In genomic region chr1:53188099-53188498, GRCh38 we compare ENCODE assay signal across 20 cellular contexts. TPM values are rescaled to one million over a fixed set of nuclear protein-coding genes. Genes with fewer than 3 reads are reported as not detected.
DNase-seq lines count a peak whose midpoint lies in the region; ATAC-seq, FAIRE-seq and TF ChIP-seq lines count a peak whose summit lies in the region.
"Had no signal": no experiment of that assay in that cellular context is flagged by ENCODE, and none has a peak within 500 bp of the region (broad histone marks: within the 10 kb centered on the region; RNA-seq: fewer than 3 reads in every experiment).

No MANE protein-coding gene starts in this region.

- no peak for FAIRE-seq in K562 (lab: Jason Lieb, UNC)
- FAIRE-seq in D721Med (lab: Jason Lieb, UNC), result no peak

- no peak overlapping the region for H3K18ac ChIP-seq in IMR-90 (ENCODE audit: low read depth, low read length)

- H2BK5ac ChIP-seq in IMR-90 (ENCODE audit: low read depth, low read length, poor library complexity, severe bottlenecking), result no peak overlapping the region

- no peaks in the 10 kb centered on the region for H3K36me3 ChIP-seq in IMR-90 (ENCODE audit: control insufficient read depth, insufficient read depth, low read length)
- H3K36me3 ChIP-seq in K562 (ENCODE audit: control insufficient read depth, insufficient read depth, low read length), result no peaks in the 10 kb centered on the region
- H3K36me3 ChIP-seq in lower lobe of right lung, result no peaks in the 10 kb centered on the region
- H3K36me3 ChIP-seq: BE2C, SJSA1 had no signal

- H3K27me3 ChIP-seq in IMR-90 (ENCODE audit: control insufficient read depth, insufficient read depth, low read length), result no peaks in the 10 kb centered on the region
- no peaks in the 10 kb centered on the region for H3K27me3 ChIP-seq in K562 (ENCODE audit: control insufficient read depth in 2 of 2, insufficient read depth in 2 of 2, low read length in 2 of 2)
- no peaks in the 10 kb centered on the region for H3K27me3 ChIP-seq in foreskin keratinocyte
- no peaks in the 10 kb centered on the region for H3K27me3 ChIP-seq in lower lobe of right lung (ENCODE audit: low read depth)
- H3K27me3 ChIP-seq: BE2C, SJSA1 had no signal

- POLR2A ChIA-PET in IMR-90 (lab: Charles Lee; ENCODE audit: unreplicated experiment), result no interaction called here
- POLR2A ChIA-PET in K562 (lab: Yijun Ruan, JAX), result interaction anchor here (0.6 kb wide), 2 partner anchors 70 to 1416 kb away, joined by 3 read pairs; no protein-coding TSS in a partner anchor

- BruUV-seq in IMR-90 (replicated peaks; lab: Mats Ljungman, UMichigan) (no TSS peak), K562 (replicated peaks; lab: Mats Ljungman, UMichigan) (no TSS peak)

- no peak for TF ChIP-seq EP300 in K562 (IDR thresholded peaks at IDR 0.05; ENCODE audit: low read length)

- 0 out of 3 replicates have a peak overlapping the region, but pooled peaks have one; percentile 12 for H2BK15ac ChIP-seq in IMR-90 (ENCODE audit: low read depth, low read length)

- H3K79me2 ChIP-seq in K562 (ENCODE audit: control insufficient read depth, insufficient read depth, low read length), result no peaks in the 10 kb centered on the region

- H3K27ac ChIP-seq in IMR-90 (ENCODE audit: insufficient read depth, low read length) (peak overlapping the region; percentile 20; the same call in 1 of the 2 replicates), K562 (ENCODE audit: extremely low read depth, low read depth, low read length) (no peak overlapping the region), foreskin keratinocyte (no peak overlapping the region), lower lobe of right lung (no peak overlapping the region)
- H3K27ac ChIP-seq: PC-9, SJSA1 had no signal

- no peaks in the 10 kb centered on the region for H3K79me1 ChIP-seq in IMR-90 (ENCODE audit: low read depth in 1 of 2, low read length in 2 of 2)

- no peak overlapping the region for H3K14ac ChIP-seq in IMR-90 (replicated peaks; ENCODE audit: low read depth, low read length)

- CTCF ChIA-PET in IMR-90 (lab: Yijun Ruan, JAX), result no interaction called here
- CTCF ChIA-PET in K562 (lab: Yijun Ruan, JAX; ENCODE audit: low intra/inter-chr PET ratio), result no interaction called here

- peak overlapping the region; percentile 79 for H2BK20ac ChIP-seq in IMR-90 (ENCODE audit: low read depth, low read length)

- peak overlapping the region; percentile 88; the same call in 1 of the 2 replicates for H2BK120ac ChIP-seq in IMR-90 (ENCODE audit: low read depth, low read length)

- H4K20me1 ChIP-seq in IMR-90 (ENCODE audit: insufficient read depth, low read length) (no peaks in the 10 kb centered on the region), K562 (replicated peaks; ENCODE audit: control insufficient read depth, insufficient read depth, low read length) (no peaks in the 10 kb centered on the region)

- H3K4ac ChIP-seq in IMR-90 (ENCODE audit: low read depth, low read length), result peak overlapping the region; percentile 64

- H4K91ac ChIP-seq in IMR-90 (ENCODE audit: insufficient read depth, low read depth, low read length), result peak overlapping the region; percentile 31; the same call in 1 of the 2 replicates

- TF ChIP-seq CTCF in IMR-90 (conservative IDR thresholded peaks at IDR 0.05; ENCODE audit: low read depth, low read length), result no peak
- no peak for TF ChIP-seq CTCF in K562 (IDR thresholded peaks at IDR 0.05 in 2 of 3, conservative IDR thresholded peaks at IDR 0.05 in 1 of 3; ENCODE audit: insufficient read depth in 2 of 3, low read depth in 1 of 3, low read length in 3 of 3)
- TF ChIP-seq CTCF in foreskin keratinocyte (conservative IDR thresholded peaks at IDR 0.05), result peak; percentile 11
- TF ChIP-seq CTCF in D721Med (IDR thresholded peaks at IDR 0.05; ENCODE audit: insufficient read depth, missing control alignments), result no peak
- no peak for TF ChIP-seq CTCF in lower lobe of right lung (IDR thresholded peaks at IDR 0.05)

- H3K9ac ChIP-seq in IMR-90 (ENCODE audit: low read depth, low read length) (no peak overlapping the region), K562 (ENCODE audit: insufficient read depth in 1 of 2, low read depth in 2 of 2, low read length in 2 of 2) (no peak overlapping the region)

- peak overlapping the region in 1 of 2 experiments; percentile 41; a peak in 1 of 4 replicates for H4K8ac ChIP-seq in IMR-90 (ENCODE audit: low read depth in 2 of 2, low read length in 2 of 2)

- DNase-seq in EH (ENCODE audit: low read depth) (peak; percentile 35), IMR-90 (peak; percentile 55), K562 (ENCODE audit: extremely low read depth in 1 of 4, low spot score in 3 of 4) (no peak), foreskin keratinocyte (peak in 1 of 2 donors; percentile 65), NCI-H510A (lab: John Stamatoyannopoulos, UW) (no peak), D721Med (ENCODE audit: insufficient read length, low spot score) (no peak), lower lobe of right lung (no peak)
- DNase-seq: BE2C; CD4-positive, alpha-beta T cell; DMS53; GOT3; KG1; NCI-H1105 treated with DMSO at 0.1 percent for 48 hours; NCI-H1694 treated with DMSO at 0.1 percent for 48 hours; NCI-H2107; NCI-H2227 treated with DMSO at 0.1 percent for 48 hours; NCI-H524 treated with DMSO at 0.1 percent for 48 hours; PC-9 had no signal

- H4K5ac ChIP-seq in IMR-90 (ENCODE audit: low read depth, low read length), result no peak overlapping the region

- no peak for TF ChIP-seq POLR2A in IMR-90 (IDR thresholded peaks at IDR 0.05; ENCODE audit: low read depth, low read length)
- TF ChIP-seq POLR2A in K562 (conservative IDR thresholded peaks at IDR 0.05), result no peak

- H2AK5ac ChIP-seq in IMR-90 (ENCODE audit: low read depth, low read length), result peak overlapping the region; percentile 75

- no peaks in the 10 kb centered on the region for H3K9me3 ChIP-seq in IMR-90 (ENCODE audit: control insufficient read depth, insufficient read depth, low read length)
- no peaks in the 10 kb centered on the region for H3K9me3 ChIP-seq in K562 (replicated peaks; ENCODE audit: control insufficient read depth, insufficient read depth, low read depth, low read length)
- H3K9me3 ChIP-seq in lower lobe of right lung, result no peaks in the 10 kb centered on the region
- H3K9me3 ChIP-seq: BE2C, SJSA1 had no signal

- no peak overlapping the region for H3K56ac ChIP-seq in IMR-90 (ENCODE audit: extremely low read depth, insufficient read depth, low read length)

- H3K4me2 ChIP-seq in IMR-90 (ENCODE audit: low read depth, low read length), result no peak overlapping the region
- no peak overlapping the region for H3K4me2 ChIP-seq in K562 (ENCODE audit: insufficient read depth, low read length)
- H3K4me2 ChIP-seq: PC-9 had no signal

- H2AK9ac ChIP-seq in IMR-90 (replicated peaks; ENCODE audit: low read depth, low read length, poor library complexity), result no peak overlapping the region

- peak overlapping the region; percentile 73 for H2AFZ ChIP-seq in IMR-90 (replicated peaks; ENCODE audit: low read length, poor library complexity)
- no peak overlapping the region for H2AFZ ChIP-seq in K562 (ENCODE audit: low read depth, low read length)
- H2AFZ ChIP-seq: PC-9 had no signal

- intact Hi-C loops in IMR-90 (cut with micrococcal nuclease), result loop anchor here (5.0 to 10.0 kb wide), 3 partner anchors 171 to 346 kb away; partner anchors contain the start of genes ECHDC2, SCP2 and ZYG11A
- intact Hi-C loops in K562 (cut with micrococcal nuclease), result no loop called here
- intact Hi-C loops in lower lobe of right lung (cut with DNase I), result no loop called here

- H3K4me1 ChIP-seq in IMR-90 (ENCODE audit: control insufficient read depth, insufficient read depth, low read length), result peaks cover 33% of the 10 kb centered on the region
- peaks cover 8 to 43% of the 10 kb centered on the region in 2 experiments for H3K4me1 ChIP-seq in K562 (replicated peaks in 1 of 2; ENCODE audit: control insufficient read depth in 2 of 2, insufficient read depth in 2 of 2, low read length in 2 of 2)
- H3K4me1 ChIP-seq in foreskin keratinocyte, result peaks cover 4% of the 10 kb centered on the region
- H3K4me1 ChIP-seq in lower lobe of right lung, result peaks cover 14% of the 10 kb centered on the region
- H3K4me1 ChIP-seq: BE2C had no signal

- no peak overlapping the region for H3K23ac ChIP-seq in IMR-90 (ENCODE audit: low read depth, low read length)

- no peak overlapping the region for H3K4me3 ChIP-seq in IMR-90 (ENCODE audit: insufficient read depth, low read depth, low read length)
- no peak overlapping the region for H3K4me3 ChIP-seq in K562
- H3K4me3 ChIP-seq in lower lobe of right lung, result no peak overlapping the region
- H3K4me3 ChIP-seq: PC-9, SJSA1 had no signal

- peaks cover 22% of the 10 kb centered on the region for H3K9me1 ChIP-seq in IMR-90 (ENCODE audit: insufficient read depth, low read length)
- H3K9me1 ChIP-seq in K562 (ENCODE audit: control insufficient read depth, insufficient read depth, low read length), result no peaks in the 10 kb centered on the region

- in situ Hi-C loops in IMR-90 (cut with MboI; ENCODE audit: low sequenced_read_pairs), result loop anchor here (10.0 kb wide), 2 partner anchors 283 to 483 kb away; no protein-coding TSS in a partner anchor
- in situ Hi-C loops in K562 (cut with MboI), result loop anchor here (10.0 to 25.0 kb wide), 2 partner anchors 276 to 483 kb away; partner anchors contain the start of gene ECHDC2

- 0 out of 2 replicates have a peak, but pooled peaks have one; percentile 2 for ATAC-seq in IMR-90 (ENCODE audit: low read depth)
- no peak for ATAC-seq in K562
- peak; percentile 87 for ATAC-seq in foreskin keratinocyte
- ATAC-seq in lower lobe of right lung, result no peak

- TF ChIP-seq RAD21 in IMR-90 (IDR thresholded peaks at IDR 0.05; ENCODE audit: low read length), result no peak
- TF ChIP-seq RAD21 in K562 (CRISPR knock-in tag; conservative IDR thresholded peaks at IDR 0.05 in 1 of 2, IDR thresholded peaks at IDR 0.05 in 1 of 2), result no peak

- dilution Hi-C loops in IMR-90 (cut with HindIII; ENCODE audit: low sequenced_read_pairs, unreplicated experiment), result no loop called here

- no CpG with 5 or more reads among the region's 4 CpGs for WGBS in IMR-90 (ENCODE audit: extremely low coverage in 2 of 2, insufficient read length in 1 of 2), 2 experiments
- 38% methylated on average over 4 of the region's 4 CpGs for WGBS in K562 (ENCODE audit: insufficient coverage, low coverage, missing lambda C conversion rate)

RNA-seq across cellular contexts. Expression of gene CPT2, which starts 8.5 kb away (rescaled TPM):
- total RNA-seq in IMR-90 (2012; rRNA removed), result 14.2 and 16.0 TPM in 2 replicates
- polyA plus RNA-seq in IMR-90 (2012; rRNA removed), result 13.6 and 15.8 TPM in 2 replicates
- 7.7 and 11.3 TPM in 2 replicates for polyA plus RNA-seq in IMR-90 (2012; cell fraction: cytosol; rRNA removed)
- 5.3 and 8.3 TPM in 2 replicates for polyA plus RNA-seq in IMR-90 (2012; cell fraction: nucleus; rRNA removed; ENCODE audit: low replicate concordance)
- total RNA-seq in K562 (2011; cell fraction: chromatin; rRNA removed; ENCODE audit: low replicate concordance), result 24.8 and 27.4 TPM in 2 replicates
- total RNA-seq in K562 (2011; cell fraction: nucleolus; rRNA removed), result 13.9 and 18.3 TPM in 2 replicates
- 18.3 and 20.3 TPM in 2 replicates for total RNA-seq in K562 (2011; cell fraction: nucleoplasm; rRNA removed)
- total RNA-seq in K562 (2014; rRNA removed), result 19.7 and 22.9 TPM in 2 replicates
- 16.8 and 17.8 TPM in 2 replicates for total RNA-seq in K562 (2014; rRNA removed; fragmentation: Illumina TruSeq; extraction: Trizol)
- 17.2 and 17.9 TPM in 2 replicates for total RNA-seq in K562 (2015; rRNA removed; fragmentation: Illumina TruSeq; extraction: Trizol)
- 16.9 and 22.2 TPM in 2 replicates for total RNA-seq in K562 (2021)
- 16.7 and 27.1 TPM in 2 replicates for polyA plus RNA-seq in K562 (2011; rRNA removed)
- polyA plus RNA-seq in K562 (2011; cell fraction: cytosol; rRNA removed), result 21.4 and 24.5 TPM in 2 replicates
- polyA plus RNA-seq in K562 (2011; cell fraction: nucleus; rRNA removed), result 8.2 and 9.6 TPM in 2 replicates
- polyA plus RNA-seq in K562 (2012), result 16.1 and 29.9 TPM in 2 replicates
- 23.8 and 25.1 TPM in 2 replicates for polyA plus RNA-seq in K562 (2014; fragmentation: Illumina TruSeq; extraction: Trizol)
- polyA plus RNA-seq in K562 (2014; fragmentation: Nextera tagmentation; extraction: Ambion mirVana), result 1 to 10 TPM; 7.6 to 7.9 TPM
- polyA plus RNA-seq in K562 (2014; rRNA removed), result 15.2 and 16.7 TPM in 2 replicates
- polyA minus RNA-seq in K562 (2011; rRNA and poly(A)+ RNA removed), result 19.4 and 20.8 TPM in 2 replicates
- 12.1 and 12.5 TPM in 2 replicates for polyA minus RNA-seq in K562 (2011; cell fraction: cytosol; rRNA and poly(A)+ RNA removed)
- polyA minus RNA-seq in K562 (2011; cell fraction: nucleus; rRNA and poly(A)+ RNA removed), result 6.9 and 10.6 TPM in 2 replicates
- 15.2 and 15.3 TPM in 2 replicates for total RNA-seq in foreskin keratinocyte
- polyA plus RNA-seq in foreskin keratinocyte, result 9.5 and 11.0 TPM in 2 replicates
- total RNA-seq in lower lobe of right lung, result 26.3 TPM

RNA-seq across cellular contexts. Expression of gene CZIB, which starts 32.3 kb away (rescaled TPM):
- total RNA-seq in IMR-90 (2012; rRNA removed) (37.5 and 41.0 TPM in 2 replicates), K562 (2014; rRNA removed) (55.4 and 65.5 TPM in 2 replicates), K562 (2014; rRNA removed; fragmentation: Illumina TruSeq; extraction: Trizol) (58.2 and 65.8 TPM in 2 replicates), K562 (2015; rRNA removed; fragmentation: Illumina TruSeq; extraction: Trizol) (61.8 and 66.8 TPM in 2 replicates), K562 (2021) (52.6 and 55.7 TPM in 2 replicates), foreskin keratinocyte (32.6 and 35.6 TPM in 2 replicates), lower lobe of right lung (60.2 TPM)
- polyA plus RNA-seq in IMR-90 (2012; rRNA removed) (55.5 and 58.9 TPM in 2 replicates), K562 (2011; rRNA removed) (105 and 109 TPM in 2 replicates), K562 (2014; fragmentation: Illumina TruSeq; extraction: Trizol) (65.5 and 80.0 TPM in 2 replicates), K562 (2014; fragmentation: Nextera tagmentation; extraction: Ambion mirVana) (100 to 1,000 TPM in 1 of 2 experiments, 10 to 100 TPM in 1; 97.4 to 111 TPM), K562 (2014; rRNA removed) (85.3 and 86.9 TPM in 2 replicates), foreskin keratinocyte (37.2 and 43.3 TPM in 2 replicates)
- polyA plus RNA-seq in IMR-90 (2012; cell fraction: cytosol; rRNA removed), result 29.8 and 38.7 TPM in 2 replicates
- 40.0 and 112 TPM in 2 replicates for polyA plus RNA-seq in IMR-90 (2012; cell fraction: nucleus; rRNA removed; ENCODE audit: low replicate concordance)
- total RNA-seq in K562 (2011; cell fraction: chromatin; rRNA removed; ENCODE audit: low replicate concordance), result 115 and 117 TPM in 2 replicates
- 97.5 and 125 TPM in 2 replicates for total RNA-seq in K562 (2011; cell fraction: nucleolus; rRNA removed)
- 131 and 159 TPM in 2 replicates for total RNA-seq in K562 (2011; cell fraction: nucleoplasm; rRNA removed)
- polyA plus RNA-seq in K562 (2011; cell fraction: cytosol; rRNA removed), result 54.1 and 73.4 TPM in 2 replicates
- 152 and 181 TPM in 2 replicates for polyA plus RNA-seq in K562 (2011; cell fraction: nucleus; rRNA removed)
- 68.4 and 82.2 TPM in 2 replicates for polyA plus RNA-seq in K562 (2012)
- polyA minus RNA-seq in K562 (2011; rRNA and poly(A)+ RNA removed), result 41.9 and 56.1 TPM in 2 replicates
- 14.5 and 18.0 TPM in 2 replicates for polyA minus RNA-seq in K562 (2011; cell fraction: cytosol; rRNA and poly(A)+ RNA removed)
- polyA minus RNA-seq in K562 (2011; cell fraction: nucleus; rRNA and poly(A)+ RNA removed), result 71.4 and 143 TPM in 2 replicates

RNA-seq across cellular contexts. Expression of gene SLC1A7, which starts 45.7 kb away (rescaled TPM):
- total RNA-seq in IMR-90 (2012; rRNA removed), result not detected in 2 replicates
- polyA plus RNA-seq in IMR-90 (2012; rRNA removed), result 0.05 and 0.06 TPM in 2 replicates
- 0.09 TPM in 1 of 2 replicates, not detected in the other for polyA plus RNA-seq in IMR-90 (2012; cell fraction: cytosol; rRNA removed)
- 0.37 and 0.40 TPM in 2 replicates for polyA plus RNA-seq in IMR-90 (2012; cell fraction: nucleus; rRNA removed; ENCODE audit: low replicate concordance)
- total RNA-seq in K562 (2011; cell fraction: chromatin; rRNA removed; ENCODE audit: low replicate concordance), result not detected in 2 replicates
- total RNA-seq in K562 (2011; cell fraction: nucleolus; rRNA removed), result not detected in 2 replicates
- not detected in 2 replicates for total RNA-seq in K562 (2011; cell fraction: nucleoplasm; rRNA removed)
- total RNA-seq in K562 (2014; rRNA removed), result 0.16 TPM in 1 of 2 replicates, not detected in the other
- not detected in 2 replicates for total RNA-seq in K562 (2014; rRNA removed; fragmentation: Illumina TruSeq; extraction: Trizol)
- not detected in 2 replicates for total RNA-seq in K562 (2015; rRNA removed; fragmentation: Illumina TruSeq; extraction: Trizol)
- not detected in 2 replicates for total RNA-seq in K562 (2021)
- polyA plus RNA-seq in K562 (2011; rRNA removed), result 0.07 and 0.08 TPM in 2 replicates
- polyA plus RNA-seq in K562 (2011; cell fraction: cytosol; rRNA removed), result 0.01 and 0.22 TPM in 2 replicates
- 0.13 and 0.40 TPM in 2 replicates for polyA plus RNA-seq in K562 (2011; cell fraction: nucleus; rRNA removed)
- 0.09 and 0.14 TPM in 2 replicates for polyA plus RNA-seq in K562 (2012)
- polyA plus RNA-seq in K562 (2014; fragmentation: Illumina TruSeq; extraction: Trizol), result 0.06 TPM in 1 of 2 replicates, not detected in the other
- not detected for polyA plus RNA-seq in K562 (2014; fragmentation: Nextera tagmentation; extraction: Ambion mirVana)
- polyA plus RNA-seq in K562 (2014; rRNA removed), result not detected in 2 replicates
- not detected in 2 replicates for polyA minus RNA-seq in K562 (2011; rRNA and poly(A)+ RNA removed)
- not detected in 2 replicates for polyA minus RNA-seq in K562 (2011; cell fraction: cytosol; rRNA and poly(A)+ RNA removed)
- 0.11 and 0.13 TPM in 2 replicates for polyA minus RNA-seq in K562 (2011; cell fraction: nucleus; rRNA and poly(A)+ RNA removed)
- not detected in 2 replicates for total RNA-seq in foreskin keratinocyte
- not detected in 2 replicates for polyA plus RNA-seq in foreskin keratinocyte
- 0.68 TPM for total RNA-seq in lower lobe of right lung
- total RNA-seq: A172; CD4-positive, alpha-beta T cell; PC-9 had no signal

RNA-seq across cellular contexts. Expression of gene MAGOH, which starts 50.2 kb away (rescaled TPM):
- 3.8 and 26.4 TPM in 2 replicates for total RNA-seq in IMR-90 (2012; rRNA removed)
- 19.0 and 26.3 TPM in 2 replicates for polyA plus RNA-seq in IMR-90 (2012; rRNA removed)
- 2.2 and 3.2 TPM in 2 replicates for polyA plus RNA-seq in IMR-90 (2012; cell fraction: cytosol; rRNA removed)
- polyA plus RNA-seq in IMR-90 (2012; cell fraction: nucleus; rRNA removed; ENCODE audit: low replicate concordance), result 0.38 and 5.7 TPM in 2 replicates
- 10.5 and 25.2 TPM in 2 replicates for total RNA-seq in K562 (2011; cell fraction: chromatin; rRNA removed; ENCODE audit: low replicate concordance)
- 13.8 and 15.3 TPM in 2 replicates for total RNA-seq in K562 (2011; cell fraction: nucleolus; rRNA removed)
- 23.0 and 35.0 TPM in 2 replicates for total RNA-seq in K562 (2011; cell fraction: nucleoplasm; rRNA removed)
- 106 and 125 TPM in 2 replicates for total RNA-seq in K562 (2014; rRNA removed)
- 135 and 156 TPM in 2 replicates for total RNA-seq in K562 (2014; rRNA removed; fragmentation: Illumina TruSeq; extraction: Trizol)
- 134 and 152 TPM in 2 replicates for total RNA-seq in K562 (2015; rRNA removed; fragmentation: Illumina TruSeq; extraction: Trizol)
- total RNA-seq in K562 (2021), result 110 and 113 TPM in 2 replicates
- 80.7 and 102 TPM in 2 replicates for polyA plus RNA-seq in K562 (2011; rRNA removed)
- polyA plus RNA-seq in K562 (2011; cell fraction: cytosol; rRNA removed), result 10.7 and 38.1 TPM in 2 replicates
- polyA plus RNA-seq in K562 (2011; cell fraction: nucleus; rRNA removed), result 9.7 and 18.4 TPM in 2 replicates
- polyA plus RNA-seq in K562 (2012), result 79.1 and 298 TPM in 2 replicates
- polyA plus RNA-seq in K562 (2014; fragmentation: Illumina TruSeq; extraction: Trizol), result 184 and 190 TPM in 2 replicates
- 100 to 1,000 TPM; 132 to 342 TPM for polyA plus RNA-seq in K562 (2014; fragmentation: Nextera tagmentation; extraction: Ambion mirVana)
- polyA plus RNA-seq in K562 (2014; rRNA removed), result 243 and 263 TPM in 2 replicates
- polyA minus RNA-seq in K562 (2011; rRNA and poly(A)+ RNA removed), result 71.4 and 83.4 TPM in 2 replicates
- polyA minus RNA-seq in K562 (2011; cell fraction: cytosol; rRNA and poly(A)+ RNA removed), result 29.5 and 30.9 TPM in 2 replicates
- polyA minus RNA-seq in K562 (2011; cell fraction: nucleus; rRNA and poly(A)+ RNA removed), result 18.8 and 38.3 TPM in 2 replicates
- total RNA-seq in foreskin keratinocyte, result 47.4 and 68.3 TPM in 2 replicates
- polyA plus RNA-seq in foreskin keratinocyte, result 114 and 133 TPM in 2 replicates
- 34.4 TPM for total RNA-seq in lower lobe of right lung

Comparison
In these comparisons a context has a peak if more than half of its experiments do, and no peak if none do; other contexts are left out.
1. DNase-seq: peak in EH (single experiment) and IMR-90 (single experiment); none in K562 (0 of 4), NCI-H510A (single experiment), D721Med (single experiment) and lower lobe of right lung (single experiment).
2. ATAC-seq: peak in IMR-90 (single experiment) and foreskin keratinocyte (single experiment); none in K562 (single experiment) and lower lobe of right lung (0 of 2).